ENCODE assay signal across 8 cellular contexts in the genomic region with DNA sequence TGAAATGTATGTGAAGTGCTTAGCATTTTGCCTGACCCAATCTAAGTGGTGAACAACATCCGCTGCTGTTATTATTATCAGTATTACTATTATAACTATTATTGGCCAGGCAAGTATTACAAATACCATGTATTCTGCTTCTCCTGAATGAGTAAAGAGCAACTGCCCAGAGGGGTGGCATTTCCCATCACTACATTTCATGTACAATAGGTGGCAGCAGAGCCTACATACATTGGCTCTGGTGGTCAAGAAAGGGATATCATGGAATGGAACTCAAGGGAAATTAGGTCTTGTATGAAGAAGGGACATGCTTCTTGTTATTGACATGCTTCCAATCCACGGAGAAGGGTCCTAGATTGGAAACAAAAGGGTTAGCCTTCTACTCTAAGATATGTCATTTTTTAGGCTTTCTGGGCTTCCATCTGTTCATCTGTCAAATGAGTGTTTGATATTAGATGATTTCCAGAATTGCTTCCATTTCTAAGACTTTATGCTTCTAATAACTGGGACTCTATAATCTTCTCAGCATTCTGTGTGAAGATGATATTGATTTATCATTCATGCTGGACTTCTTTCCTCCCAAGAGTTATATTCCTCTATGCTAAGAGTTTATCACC.
A peak's percentile ranks its signal among the peaks of the same experiment; 100 is the strongest.
DNase-seq lines count a peak whose midpoint lies in the region; ATAC-seq and TF ChIP-seq lines count a peak whose summit lies in the region.

No MANE protein-coding gene starts in this region.

- no peaks in the 10 kb centered on the region for H3K27me3 Mint-ChIP-seq in activated naive CD4-positive, alpha-beta T cell treated with anti-CD3 and anti-CD28 coated beads, Interleukin-2, amount 10 ng/mL, durations not matched to agents 7 days and 5 days
- peaks cover 8% of the 10 kb centered on the region for H3K27me3 Mint-ChIP-seq in brain

- H3K27ac ChIP-seq in upper lobe of right lung, result no peak overlapping the region

- ATAC-seq in HG03354 (IDR thresholded peaks at IDR 0.05; ENCODE audit: poor library complexity, severe bottlenecking, unreplicated experiment) (peak; percentile 71), upper lobe of right lung (peak; percentile 91)

- intact Hi-C loops in upper lobe of right lung (cut with DNase I), result no loop called here

- no peak overlapping the region for H3K27ac Mint-ChIP-seq in activated naive CD4-positive, alpha-beta T cell treated with anti-CD3 and anti-CD28 coated beads, Interleukin-2, amount 10 ng/mL, durations not matched to agents 7 days and 5 days
- no peak overlapping the region for H3K27ac Mint-ChIP-seq in brain

- DNase-seq in activated naive CD4-positive, alpha-beta T cell treated with anti-CD3 and anti-CD28 coated beads, Interleukin-2, amount 10 ng/mL, durations not matched to agents 7 days and 5 days, result peak; percentile 22
- DNase-seq in activated naive CD4-positive, alpha-beta T cell treated with Interleukin-2 at 50 U/mL for 16 hours, result no peak
- DNase-seq in NCI-H748 treated with DMSO at 0.1 percent for 48 hours (lab: John Stamatoyannopoulos, UW), result peak; percentile 56
- DNase-seq in kidney glomerular epithelial cell (lab: John Stamatoyannopoulos, UW), result peak; percentile 67
- DNase-seq in upper lobe of right lung, result no peak
- no peak for DNase-seq in activated CD4-positive, alpha-beta T cell treated with anti-CD3 and anti-CD28 coated beads, Interleukin-2, amount 50 U/mL, for 48 hours

- H3K27me3 ChIP-seq in upper lobe of right lung, result no peaks in the 10 kb centered on the region

- TF ChIP-seq CTCF in brain (conservative IDR thresholded peaks at IDR 0.05), result peak; percentile 77 to 78
- peak; percentile 60 for TF ChIP-seq CTCF in upper lobe of right lung (IDR thresholded peaks at IDR 0.05)

- H3K4me1 Mint-ChIP-seq in activated naive CD4-positive, alpha-beta T cell treated with anti-CD3 and anti-CD28 coated beads, Interleukin-2, amount 10 ng/mL, durations not matched to agents 7 days and 5 days, result no peaks in the 10 kb centered on the region
- H3K4me1 Mint-ChIP-seq in brain, result no peaks in the 10 kb centered on the region

- H3K36me3 ChIP-seq in upper lobe of right lung, result peaks cover 3% of the 10 kb centered on the region

- H3K9me3 Mint-ChIP-seq in activated naive CD4-positive, alpha-beta T cell treated with anti-CD3 and anti-CD28 coated beads, Interleukin-2, amount 10 ng/mL, durations not matched to agents 7 days and 5 days, result no peaks in the 10 kb centered on the region
- H3K9me3 Mint-ChIP-seq in brain, result no peaks in the 10 kb centered on the region

- H3K4me1 ChIP-seq in upper lobe of right lung, result no peaks in the 10 kb centered on the region

- CTCF ChIA-PET in activated naive CD4-positive, alpha-beta T cell treated with anti-CD3 and anti-CD28 coated beads, Interleukin-2, amount 10 ng/mL, durations not matched to agents 7 days and 5 days (lab: Charles Lee), result interaction anchor here (0.7 to 1.8 kb wide), 3 partner anchors 94 to 690 kb away, joined by 3 to 6 read pairs (median 4); no protein-coding TSS in a partner anchor

- no peaks in the 10 kb centered on the region for H3K36me3 Mint-ChIP-seq in activated naive CD4-positive, alpha-beta T cell treated with anti-CD3 and anti-CD28 coated beads, Interleukin-2, amount 10 ng/mL, durations not matched to agents 7 days and 5 days
- H3K36me3 Mint-ChIP-seq in brain, result no peaks in the 10 kb centered on the region

- H3K4me3 ChIP-seq in upper lobe of right lung, result no peak overlapping the region

- H3K4me3 Mint-ChIP-seq in activated naive CD4-positive, alpha-beta T cell treated with anti-CD3 and anti-CD28 coated beads, Interleukin-2, amount 10 ng/mL, durations not matched to agents 7 days and 5 days, result no peak overlapping the region
- no peak overlapping the region for H3K4me3 Mint-ChIP-seq in brain

- no peaks in the 10 kb centered on the region for H3K9me3 ChIP-seq in upper lobe of right lung

Comparison
In these comparisons a context has a peak if more than half of its experiments do, and no peak if none do; other contexts are left out.
1. DNase-seq: peak in activated naive CD4-positive, alpha-beta T cell treated with anti-CD3 and anti-CD28 coated beads, Interleukin-2, amount 10 ng/mL, durations not matched to agents 7 days and 5 days (single experiment), NCI-H748 treated with DMSO at 0.1 percent for 48 hours (single experiment) and kidney glomerular epithelial cell (single experiment); none in activated naive CD4-positive, alpha-beta T cell treated with Interleukin-2 at 50 U/mL for 16 hours (single experiment), upper lobe of right lung (single experiment) and activated CD4-positive, alpha-beta T cell treated with anti-CD3 and anti-CD28 coated beads, Interleukin-2, amount 50 U/mL, for 48 hours (0 of 2).